ENCODE assay signal across 9 cellular contexts in the genomic region with DNA sequence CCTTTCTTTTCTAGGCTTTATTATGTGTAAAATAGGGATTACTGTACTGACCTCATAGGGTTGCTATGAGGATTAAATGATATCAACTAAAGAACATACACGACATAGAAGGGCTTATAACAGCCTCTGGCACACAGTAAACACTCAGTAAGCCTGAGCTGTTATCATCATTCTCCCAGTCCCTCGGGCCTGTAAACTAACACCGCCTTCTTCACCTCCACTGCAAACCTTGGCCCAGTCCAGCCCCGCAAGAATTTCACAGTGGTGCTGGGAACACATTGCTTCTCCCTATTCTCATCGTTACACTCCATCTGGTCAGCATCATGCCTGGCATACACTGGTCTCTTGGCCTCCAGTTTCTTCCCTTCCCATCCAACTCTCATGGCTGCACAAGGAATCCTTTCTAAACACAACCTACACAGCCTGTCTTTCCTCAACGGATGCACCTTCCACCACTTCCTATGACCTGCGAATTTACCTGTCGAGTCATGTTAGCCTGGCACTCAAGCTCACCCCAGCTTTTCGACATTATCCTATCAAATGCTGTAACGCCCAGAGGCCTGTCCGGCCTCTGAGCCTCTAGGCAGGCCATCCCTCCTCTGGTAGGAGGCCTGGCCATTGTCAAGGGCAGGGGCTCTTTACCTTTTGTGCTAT.
DNase-seq lines count a peak whose midpoint lies in the region; ATAC-seq and TF ChIP-seq lines count a peak whose summit lies in the region.
"Had no signal": no experiment of that assay in that cellular context is flagged by ENCODE, and none has a peak within 500 bp of the region (broad histone marks: within the 10 kb centered on the region; RNA-seq: fewer than 3 reads in every experiment).

No MANE protein-coding gene starts in this region.

- no peak overlapping the region for H2BK15ac ChIP-seq in mesendoderm (replicated peaks; ENCODE audit: low read depth)

- H3K36me3 Mint-ChIP-seq in stimulated activated naive CD8-positive, alpha-beta T cell treated with anti-CD3 and anti-CD28 coated beads, Interleukin-15, Interleukin-2, amounts not matched to agents 100 ng/mL and 50 ng/mL, for 24 hours (ENCODE audit: low read depth): peaks cover 85% of the 10 kb centered on the region
- H3K36me3 Mint-ChIP-seq in brain: peaks cover 63% of the 10 kb centered on the region

- H3K27me3 Mint-ChIP-seq in stimulated activated naive CD8-positive, alpha-beta T cell treated with anti-CD3 and anti-CD28 coated beads, Interleukin-15, Interleukin-2, amounts not matched to agents 100 ng/mL and 50 ng/mL, for 24 hours: no peaks in the 10 kb centered on the region
- no peaks in the 10 kb centered on the region for H3K27me3 Mint-ChIP-seq in brain

- H3K36me3 ChIP-seq in mesendoderm (ENCODE audit: control insufficient read depth, insufficient read depth, low read length) (no peaks in the 10 kb centered on the region), tibial nerve (no peaks in the 10 kb centered on the region)
- H3K36me3 ChIP-seq: thyroid gland had no signal

- no peak overlapping the region for H3K56ac ChIP-seq in mesendoderm (ENCODE audit: low read length)

- no peak overlapping the region for H4K5ac ChIP-seq in mesendoderm (ENCODE audit: low read length)

- no peak overlapping the region for H2BK5ac ChIP-seq in mesendoderm (ENCODE audit: low read length)

- H3K9me3 ChIP-seq in tibial nerve: no peaks in the 10 kb centered on the region
- H3K9me3 ChIP-seq: thyroid gland had no signal

- H3K4me1 ChIP-seq in mesendoderm (ENCODE audit: control insufficient read depth, low read depth, low read length) (peaks cover 9% of the 10 kb centered on the region), tibial nerve (peaks cover 0 to 77% (median 28%) of the 10 kb centered on the region in 4 donors)

- no peak overlapping the region for H4K8ac ChIP-seq in mesendoderm (ENCODE audit: low read depth, low read length)

- peaks cover 3% of the 10 kb centered on the region for H3K79me1 ChIP-seq in mesendoderm (ENCODE audit: low read length)

- H3K9ac ChIP-seq in mesendoderm (ENCODE audit: low read length): no peak overlapping the region

- H2AK5ac ChIP-seq in mesendoderm (ENCODE audit: low read length): no peak overlapping the region

- no peak overlapping the region for H3K23ac ChIP-seq in mesendoderm (ENCODE audit: low read length)

- DNase-seq in stimulated activated naive CD8-positive, alpha-beta T cell treated with anti-CD3 and anti-CD28 coated beads, Interleukin-15, Interleukin-2, amounts not matched to agents 100 U/mL and 50 U/mL, for 24 hours: no peak
- DNase-seq in mesendoderm (peak; percentile 57), tibial nerve (ENCODE audit: low spot score in 2 of 2) (no peak)
- DNase-seq: thyroid gland had no signal

- H3K79me2 ChIP-seq in mesendoderm (ENCODE audit: control insufficient read depth, insufficient read depth, low read length): no peaks in the 10 kb centered on the region

- WGBS in mesendoderm (ENCODE audit: extremely low coverage, insufficient coverage, low lambda C conversion rate): no CpG with 5 or more reads among the region's 11 CpGs
- WGBS in tibial nerve, 2 donors: 62 to 65% methylated on average over 11 of the region's 11 CpGs

- no peak overlapping the region for H3K27ac ChIP-seq in mesendoderm (ENCODE audit: low read depth, low read length)
- H3K27ac ChIP-seq in tibial nerve: peak overlapping the region in 2 of 4 donors; percentile 38 to 70
- H3K27ac ChIP-seq: thyroid gland had no signal

- no peak for TF ChIP-seq CTCF in brain (conservative IDR thresholded peaks at IDR 0.05)
- no peak for TF ChIP-seq CTCF in tibial nerve (IDR thresholded peaks at IDR 0.05)

- H3K4me2 ChIP-seq in mesendoderm (ENCODE audit: low read length): no peak overlapping the region

- H3K4ac ChIP-seq in mesendoderm (ENCODE audit: low read depth, low read length): no peak overlapping the region

- no peak for TF ChIP-seq POLR2A in tibial nerve (IDR thresholded peaks at IDR 0.05)

- H3K4me3 Mint-ChIP-seq in stimulated activated naive CD8-positive, alpha-beta T cell treated with anti-CD3 and anti-CD28 coated beads, Interleukin-15, Interleukin-2, amounts not matched to agents 100 ng/mL and 50 ng/mL, for 24 hours: peak overlapping the region; percentile 53
- H3K4me3 Mint-ChIP-seq in brain: peak overlapping the region in 1 of 5 experiments; percentile 2

- H3K18ac ChIP-seq in mesendoderm (ENCODE audit: low read length): no peak overlapping the region

- no peaks in the 10 kb centered on the region for H3K27me3 ChIP-seq in mesendoderm (ENCODE audit: insufficient read depth, low read length, poor library complexity)
- no peaks in the 10 kb centered on the region for H3K27me3 ChIP-seq in tibial nerve
- H3K27me3 ChIP-seq: thyroid gland had no signal

- peak in 1 of 2 donors; percentile 32 for TF ChIP-seq EP300 in tibial nerve (IDR thresholded peaks at IDR 0.05)

- H3K4me3 ChIP-seq in mesendoderm (ENCODE audit: low read length) (no peak overlapping the region), tibial nerve (no peak overlapping the region)
- H3K4me3 ChIP-seq: thyroid gland had no signal

- no peak for ATAC-seq in stimulated activated naive CD8-positive, alpha-beta T cell treated with anti-CD3 and anti-CD28 coated beads, Interleukin-15, Interleukin-2, amounts not matched to agents 100 U/mL and 50 U/mL, for 24 hours
- ATAC-seq in GM21723 (IDR thresholded peaks at IDR 0.05; ENCODE audit: unreplicated experiment) (no peak), HG03520 (IDR thresholded peaks at IDR 0.05; ENCODE audit: unreplicated experiment) (no peak), HG03025 (IDR thresholded peaks at IDR 0.05; ENCODE audit: low FRiP score, unreplicated experiment) (no peak)

- H3K27ac Mint-ChIP-seq in stimulated activated naive CD8-positive, alpha-beta T cell treated with anti-CD3 and anti-CD28 coated beads, Interleukin-15, Interleukin-2, amounts not matched to agents 100 ng/mL and 50 ng/mL, for 24 hours: peak overlapping the region; percentile 88
- H3K27ac Mint-ChIP-seq in brain: peak overlapping the region; percentile 9 to 89 (median 79)

- peaks cover 96% of the 10 kb centered on the region for H3K4me1 Mint-ChIP-seq in stimulated activated naive CD8-positive, alpha-beta T cell treated with anti-CD3 and anti-CD28 coated beads, Interleukin-15, Interleukin-2, amounts not matched to agents 100 ng/mL and 50 ng/mL, for 24 hours (ENCODE audit: low read depth)
- H3K4me1 Mint-ChIP-seq in brain: peaks cover 94% of the 10 kb centered on the region

- peaks cover 4% of the 10 kb centered on the region for H3K9me3 Mint-ChIP-seq in stimulated activated naive CD8-positive, alpha-beta T cell treated with anti-CD3 and anti-CD28 coated beads, Interleukin-15, Interleukin-2, amounts not matched to agents 100 ng/mL and 50 ng/mL, for 24 hours
- peaks cover 0 to 6% (median 0%) of the 10 kb centered on the region in 5 experiments for H3K9me3 Mint-ChIP-seq in brain

- H2BK120ac ChIP-seq in mesendoderm (ENCODE audit: low read depth, low read length): no peak overlapping the region
